10 cellular contexts compared by ENCODE assay signal in genomic region chr20:25120920-25121319, GRCh38. TPM values are rescaled to one million over a fixed set of nuclear protein-coding genes. Genes with fewer than 3 reads are reported as not detected.
"Had no signal": no experiment of that assay in that cellular context is flagged by ENCODE, and none has a peak within 500 bp of the region (broad histone marks: within the 10 kb centered on the region; RNA-seq: fewer than 3 reads in every experiment).

No MANE protein-coding gene starts in this region.

- H3K9ac ChIP-seq: KMS-11 had no signal

- DNase-seq: IMR-90, KBM-7, KG1 had no signal

- H3K4me1 Mint-ChIP-seq: IgD-negative memory B cell had no signal

- H3K4me2 ChIP-seq: KMS-11 had no signal

- H3K36me3 Mint-ChIP-seq: IgD-negative memory B cell had no signal

- H3K4me3 ChIP-seq: K562 had no signal

- H3K4me3 Mint-ChIP-seq: IgD-negative memory B cell had no signal

- ATAC-seq: K562 had no signal

- FAIRE-seq: HTR-8/SVneo, K562 had no signal

- H3K27ac ChIP-seq: HL-60, KMS-11 had no signal

- H3K27ac Mint-ChIP-seq: IgD-negative memory B cell had no signal

RNA-seq across cellular contexts. Expression of gene VSX1, which starts 39.0 kb away (rescaled TPM):
- total RNA-seq: HT-29, HT1080, IMR-90, K562 had no signal
- polyA plus RNA-seq: IgD-negative memory B cell, IMR-90, K562 had no signal
